17 cellular contexts compared by ENCODE assay signal in genomic region chr2:74278694-74279093, GRCh38.
DNase-seq lines count a peak whose midpoint lies in the region; ATAC-seq, FAIRE-seq and TF ChIP-seq lines count a peak whose summit lies in the region.
"Had no signal": no experiment of that assay in that cellular context is flagged by ENCODE, and none has a peak within 500 bp of the region (broad histone marks: within the 10 kb centered on the region; RNA-seq: fewer than 3 reads in every experiment).

No MANE protein-coding gene starts in this region.

- TF ChIP-seq CTCF in K562 (IDR thresholded peaks at IDR 0.05 in 2 of 3, conservative IDR thresholded peaks at IDR 0.05 in 1 of 3; ENCODE audit: insufficient read depth in 2 of 3, low read depth in 1 of 3, low read length in 3 of 3): no peak
- TF ChIP-seq CTCF in mucosa of descending colon (IDR thresholded peaks at IDR 0.05): no peak
- no peak for TF ChIP-seq CTCF in transverse colon (IDR thresholded peaks at IDR 0.05)

- H3K36me3 ChIP-seq in K562 (ENCODE audit: control insufficient read depth, insufficient read depth, low read length) (no peaks in the 10 kb centered on the region), mucosa of descending colon (ENCODE audit: low read depth) (no peaks in the 10 kb centered on the region), transverse colon (no peaks in the 10 kb centered on the region)
- H3K36me3 ChIP-seq: BLaER1 treated with 17β-estradiol and CSF1 and Interleukin-3, amounts not matched to agents 10 nM and 100 nM; HAP-1 had no signal

- H4K20me1 ChIP-seq in K562 (replicated peaks; ENCODE audit: control insufficient read depth, insufficient read depth, low read length): no peaks in the 10 kb centered on the region; the same call in 1 of the 2 replicates
- H4K20me1 ChIP-seq: BLaER1 treated with 17β-estradiol and CSF1 and Interleukin-3, amounts not matched to agents 10 nM and 100 nM had no signal

- H3K9me1 ChIP-seq in K562 (ENCODE audit: control insufficient read depth, insufficient read depth, low read length): no peaks in the 10 kb centered on the region

- in situ Hi-C loops in G401 (cut with HindIII; ENCODE audit: low sequenced_read_pairs): no loop called here
- in situ Hi-C loops in K562 (cut with MboI): no loop called here
- in situ Hi-C loops in transverse colon (cut with MboI; ENCODE audit: low pct_ligation_motif_present in 1 of 4, low pct_unique_long_range_greater_than_20kb in 1 of 4, low sequenced_read_pairs in 3 of 4): no loop called here

- CTCF ChIA-PET in K562 (lab: Yijun Ruan, JAX; ENCODE audit: low intra/inter-chr PET ratio): interaction anchor here (2.4 kb wide), 1 partner anchor 55 kb away, joined by 18 read pairs; no protein-coding TSS in a partner anchor

- no peaks in the 10 kb centered on the region for H3K9me3 ChIP-seq in K562 (replicated peaks; ENCODE audit: control insufficient read depth, insufficient read depth, low read depth, low read length)
- H3K9me3 ChIP-seq in mucosa of descending colon: no peaks in the 10 kb centered on the region
- H3K9me3 ChIP-seq in transverse colon: no peaks in the 10 kb centered on the region
- H3K9me3 ChIP-seq: BLaER1 treated with 17β-estradiol and CSF1 and Interleukin-3, amounts not matched to agents 10 nM and 100 nM; HAP-1 had no signal

- no peak overlapping the region for H2AFZ ChIP-seq in K562 (ENCODE audit: low read depth, low read length)
- H2AFZ ChIP-seq: GM23248 had no signal

- WGBS in K562 (ENCODE audit: insufficient coverage, low coverage, missing lambda C conversion rate): 0% methylated on average over 4 of the region's 4 CpGs
- WGBS in transverse colon (ENCODE audit: low coverage in 1 of 2), 2 donors: 55 to 67% methylated on average over 2 to 4 of the region's 4 CpGs

- H3K4me1 ChIP-seq in K562 (replicated peaks in 1 of 2; ENCODE audit: control insufficient read depth in 2 of 2, insufficient read depth in 2 of 2, low read length in 2 of 2) (no peaks in the 10 kb centered on the region; a peak in 1 of 5 replicates), mucosa of descending colon (ENCODE audit: low read depth) (peaks cover 5% of the 10 kb centered on the region), transverse colon (peaks cover 0 to 12% (median 0%) of the 10 kb centered on the region in 4 donors)

- TF ChIP-seq POLR2A in K562 (conservative IDR thresholded peaks at IDR 0.05) (no peak), transverse colon (IDR thresholded peaks at IDR 0.05) (no peak)

- peak; percentile 49 for FAIRE-seq in K562 (lab: Jason Lieb, UNC)
- FAIRE-seq: GM12878 had no signal

- POLR2A ChIA-PET in K562 (lab: Yijun Ruan, JAX): interaction anchor here (0.6 kb wide), 2 partner anchors 13 to 132 kb away, joined by 3 to 5 read pairs; no protein-coding TSS in a partner anchor

- no peak for TF ChIP-seq RAD21 in K562 (CRISPR knock-in tag; conservative IDR thresholded peaks at IDR 0.05 in 1 of 2, IDR thresholded peaks at IDR 0.05 in 1 of 2)

- no peak overlapping the region for H3K4me2 ChIP-seq in K562 (ENCODE audit: insufficient read depth, low read length)
- H3K4me2 ChIP-seq: BLaER1 treated with 17β-estradiol and CSF1 and Interleukin-3, amounts not matched to agents 10 nM and 100 nM had no signal

- H3K79me2 ChIP-seq in K562 (ENCODE audit: control insufficient read depth, insufficient read depth, low read length): no peaks in the 10 kb centered on the region

- H3K4me3 ChIP-seq in K562: no peak overlapping the region
- H3K4me3 ChIP-seq in mucosa of descending colon: no peak overlapping the region
- H3K4me3 ChIP-seq in transverse colon: no peak overlapping the region
- H3K4me3 ChIP-seq: BLaER1 treated with 17β-estradiol and CSF1 and Interleukin-3, amounts not matched to agents 10 nM and 100 nM; GM12878; GM23248; HAP-1 had no signal

- no peak for TF ChIP-seq EP300 in K562 (IDR thresholded peaks at IDR 0.05; ENCODE audit: low read length)
- no peak for TF ChIP-seq EP300 in transverse colon (IDR thresholded peaks at IDR 0.05; ENCODE audit: low read depth)

- BruUV-seq in K562 (replicated peaks; lab: Mats Ljungman, UMichigan): no TSS peak

- intact Hi-C loops in K562 (cut with micrococcal nuclease): no loop called here
- intact Hi-C loops in mucosa of descending colon (cut with DNase I, micrococcal nuclease): no loop called here
- intact Hi-C loops in transverse colon (cut with DNase I; ENCODE audit: low total_unique reads): no loop called here

- peaks cover 17 to 43% of the 10 kb centered on the region in 2 experiments; a peak in 3 of 5 replicates for H3K27me3 ChIP-seq in K562 (ENCODE audit: control insufficient read depth in 2 of 2, insufficient read depth in 2 of 2, low read length in 2 of 2)
- H3K27me3 ChIP-seq in transverse colon: no peaks in the 10 kb centered on the region
- H3K27me3 ChIP-seq: BLaER1 treated with 17β-estradiol and CSF1 and Interleukin-3, amounts not matched to agents 10 nM and 100 nM had no signal

- DNase-seq in G401 (ENCODE audit: low spot score) (peak; percentile 57), NCI-H2171 treated with DMSO at 0.1 percent for 48 hours (lab: John Stamatoyannopoulos, UW) (peak; percentile 48), K562 (ENCODE audit: extremely low read depth in 1 of 4, low spot score in 3 of 4) (no peak), mucosa of descending colon (peak in 1 of 3 donors; percentile 12), transverse colon (no peak), COLO668 (lab: John Stamatoyannopoulos, UW; ENCODE audit: unreplicated experiment) (no peak)
- DNase-seq: CD8-positive, alpha-beta T cell; COR-L47; DMS 273 treated with DMSO at 0.1 percent for 48 hours; DMS53; GF-D8; GM23248 had no signal

- H3K9ac ChIP-seq in K562 (ENCODE audit: insufficient read depth in 1 of 2, low read depth in 2 of 2, low read length in 2 of 2): no peak overlapping the region
- H3K9ac ChIP-seq: BLaER1 treated with 17β-estradiol and CSF1 and Interleukin-3, amounts not matched to agents 10 nM and 100 nM; GM23248 had no signal

- H3K27ac ChIP-seq in K562 (ENCODE audit: extremely low read depth, low read depth, low read length) (no peak overlapping the region), transverse colon (no peak overlapping the region)
- H3K27ac ChIP-seq: BLaER1 treated with 17β-estradiol and CSF1 and Interleukin-3, amounts not matched to agents 10 nM and 100 nM; GM23248; HL-60 had no signal

- ATAC-seq in K562: no peak
- ATAC-seq in mucosa of descending colon: peak; percentile 76
- no peak for ATAC-seq in HG03520 (IDR thresholded peaks at IDR 0.05; ENCODE audit: unreplicated experiment)
- ATAC-seq: CD8-positive, alpha-beta T cell; GM12878 had no signal

TF ChIP-seq in K562, 482 proteins besides CTCF, POLR2A, EP300 and RAD21:
- no peak for TF ChIP-seq MEIS2 (IDR thresholded peaks at IDR 0.05; ENCODE audit: partially characterized antibody)
- TF ChIP-seq DPF2 (IDR thresholded peaks at IDR 0.05): no peak
- no peak for TF ChIP-seq MEF2D (tag; conservative IDR thresholded peaks at IDR 0.05; ENCODE audit: low read depth)
- no peak for TF ChIP-seq ZBTB26 (CRISPR knock-in tag; IDR thresholded peaks at IDR 0.05)
- TF ChIP-seq TEAD1 (CRISPR knock-in tag; IDR thresholded peaks at IDR 0.05): no peak
- no peak for TF ChIP-seq ZNF551 (CRISPR knock-in tag; IDR thresholded peaks at IDR 0.05)
- TF ChIP-seq ATF7 (IDR thresholded peaks at IDR 0.05): no peak
- no peak for TF ChIP-seq CCNT2 (IDR thresholded peaks at IDR 0.05; ENCODE audit: borderline replicate concordance, extremely low read depth, insufficient read length, low read depth, low read length)
- TF ChIP-seq SMAD1 (IDR thresholded peaks at IDR 0.05; ENCODE audit: low read depth, low read length, partially characterized antibody): no peak
- TF ChIP-seq GABPB2 (CRISPR knock-in tag; conservative IDR thresholded peaks at IDR 0.05): no peak
- no peak for TF ChIP-seq NCOA4 (IDR thresholded peaks at IDR 0.05; ENCODE audit: partially characterized antibody)
- TF ChIP-seq ATF6 (CRISPR knock-in tag; IDR thresholded peaks at IDR 0.05): no peak

Comparison
In these comparisons a context has a peak if more than half of its experiments do, and no peak if none do; other contexts are left out.
1. DNase-seq: peak in G401 (single experiment) and NCI-H2171 treated with DMSO at 0.1 percent for 48 hours (single experiment); none in K562 (0 of 4), transverse colon (single experiment) and COLO668 (single experiment).